17 cellular contexts compared by ENCODE assay signal in genomic region chr1:6982443-6982842, GRCh38.
A peak's percentile ranks its signal among the peaks of the same experiment; 100 is the strongest.
DNase-seq lines count a peak whose midpoint lies in the region; ATAC-seq and TF ChIP-seq lines count a peak whose summit lies in the region.
"Had no signal": no experiment of that assay in that cellular context is flagged by ENCODE, and none has a peak within 500 bp of the region (broad histone marks: within the 10 kb centered on the region; RNA-seq: fewer than 3 reads in every experiment).

No MANE protein-coding gene starts in this region.

- no peaks in the 10 kb centered on the region for H3K9me2 ChIP-seq in HCT116 (ENCODE audit: insufficient read depth)

- H4K8ac ChIP-seq in neuronal stem cell (ENCODE audit: low read depth, low read length): no peak overlapping the region

- no peak overlapping the region for H2BK15ac ChIP-seq in neuronal stem cell (ENCODE audit: low read length)

- no peak overlapping the region for H3K27ac Mint-ChIP-seq in activated T-cell treated with anti-CD3 and anti-CD28 coated beads, Interleukin-2, amount 50 U/mL, for 72 hours
- H3K27ac Mint-ChIP-seq in activated CD4-positive, alpha-beta T cell treated with anti-CD3 and anti-CD28 coated beads for 36 hours: no peak overlapping the region
- H3K27ac Mint-ChIP-seq: B cell; CD4-positive, alpha-beta T cell; CD8-positive, alpha-beta T cell had no signal

- no peak overlapping the region for H3K18ac ChIP-seq in neuronal stem cell (ENCODE audit: low read length)

- H2BK5ac ChIP-seq in neuronal stem cell (ENCODE audit: low read length): no peak overlapping the region

- H3K23ac ChIP-seq in neuronal stem cell (ENCODE audit: low read depth, low read length, poor library complexity): no peak overlapping the region

- H3K36me3 Mint-ChIP-seq in activated T-cell treated with anti-CD3 and anti-CD28 coated beads, Interleukin-2, amount 50 U/mL, for 72 hours (ENCODE audit: insufficient read depth in 2 of 2): no peaks in the 10 kb centered on the region
- H3K36me3 Mint-ChIP-seq in activated CD4-positive, alpha-beta T cell treated with anti-CD3 and anti-CD28 coated beads for 36 hours (ENCODE audit: low read depth): no peaks in the 10 kb centered on the region
- H3K36me3 Mint-ChIP-seq: CD8-positive, alpha-beta T cell had no signal

- H3K4me3 ChIP-seq in HCT116 (replicated peaks in 1 of 2; ENCODE audit: low read depth in 1 of 2, low read length in 2 of 2) (no peak overlapping the region), neuronal stem cell (ENCODE audit: low read length in 2 of 2) (no peak overlapping the region)
- H3K4me3 ChIP-seq: A549; BLaER1 treated with 17β-estradiol and CSF1 and Interleukin-3, amounts not matched to agents 10 nM and 100 nM had no signal

- H3K4me3 Mint-ChIP-seq in activated T-cell treated with anti-CD3 and anti-CD28 coated beads, Interleukin-2, amount 50 U/mL, for 72 hours: no peak overlapping the region
- no peak overlapping the region for H3K4me3 Mint-ChIP-seq in activated CD4-positive, alpha-beta T cell treated with anti-CD3 and anti-CD28 coated beads for 36 hours
- H3K4me3 Mint-ChIP-seq: B cell; CD4-positive, alpha-beta T cell; CD8-positive, alpha-beta T cell had no signal

- intact Hi-C loops in HCT116 (cut with micrococcal nuclease) (no loop called here), posterior vena cava (cut with DNase I) (no loop called here)
- intact Hi-C loops in activated CD4-positive, alpha-beta T cell treated with anti-CD3 and anti-CD28 coated beads for 36 hours (cut with DNase I, micrococcal nuclease): no loop called here

- no CpG with 5 or more reads among the region's 9 CpGs for WGBS in neuronal stem cell (ENCODE audit: extremely low coverage in 2 of 2, insufficient read length in 2 of 2, insufficient replicate concordance in 1 of 2), 2 donors

- no peak for TF ChIP-seq CTCF in HCT116 (IDR thresholded peaks at IDR 0.05 in 2 of 3, conservative IDR thresholded peaks at IDR 0.05 in 1 of 3; ENCODE audit: borderline replicate concordance in 1 of 3, insufficient read depth in 1 of 3, low read depth in 2 of 3, low read length in 2 of 3)

- H3K27me3 ChIP-seq in HCT116 (ENCODE audit: insufficient read depth, low read length) (no peaks in the 10 kb centered on the region), neuronal stem cell (ENCODE audit: control insufficient read depth in 3 of 3, insufficient read depth in 3 of 3, low read depth in 1 of 3, low read length in 3 of 3) (peaks cover 0 to 7% (median 0%) of the 10 kb centered on the region in 3 experiments)
- H3K27me3 ChIP-seq: BLaER1 treated with 17β-estradiol and CSF1 and Interleukin-3, amounts not matched to agents 10 nM and 100 nM had no signal

- peaks cover 0 to 8% of the 10 kb centered on the region in 2 experiments; a peak in 1 of 4 replicates for H3K4me1 ChIP-seq in HCT116 (ENCODE audit: control insufficient read depth in 1 of 2, insufficient read depth in 2 of 2, low read length in 2 of 2)
- H3K4me1 ChIP-seq in neuronal stem cell (ENCODE audit: control insufficient read depth in 2 of 2, insufficient read depth in 1 of 2, low read depth in 1 of 2, low read length in 2 of 2): peaks cover 0 to 8% of the 10 kb centered on the region in 2 donors
- H3K4me1 ChIP-seq: A549; BLaER1 treated with 17β-estradiol and CSF1 and Interleukin-3, amounts not matched to agents 10 nM and 100 nM; Caco-2 had no signal

- no peaks in the 10 kb centered on the region for H3K79me2 ChIP-seq in HCT116 (ENCODE audit: insufficient read depth, low read length)

- H2BK12ac ChIP-seq in neuronal stem cell (ENCODE audit: low read length): no peak overlapping the region

- peak overlapping the region; percentile 57 for H2AK5ac ChIP-seq in neuronal stem cell (ENCODE audit: low read depth, low read length)

- CTCF ChIA-PET in HCT116 (lab: Charles Lee): no interaction called here
- CTCF ChIA-PET in activated CD4-positive, alpha-beta T cell treated with anti-CD3 and anti-CD28 coated beads for 36 hours (lab: Charles Lee): no interaction called here

- no peaks in the 10 kb centered on the region for H3K79me1 ChIP-seq in neuronal stem cell (ENCODE audit: low read depth, low read length)

- POLR2A ChIA-PET in HCT116 (lab: Charles Lee): no interaction called here
- POLR2A ChIA-PET in activated CD4-positive, alpha-beta T cell treated with anti-CD3 and anti-CD28 coated beads for 36 hours (lab: Charles Lee): no interaction called here

- peak overlapping the region; percentile 14 for H3K4me2 ChIP-seq in HCT116 (ENCODE audit: low read length)
- no peak overlapping the region for H3K4me2 ChIP-seq in neuronal stem cell (ENCODE audit: insufficient read depth, low read length, poor library complexity, severe bottlenecking)
- H3K4me2 ChIP-seq: A549; BLaER1 treated with 17β-estradiol and CSF1 and Interleukin-3, amounts not matched to agents 10 nM and 100 nM had no signal

- H4K91ac ChIP-seq in neuronal stem cell (ENCODE audit: low read depth, low read length, poor library complexity): no peak overlapping the region

- H2AFZ ChIP-seq in HCT116 (ENCODE audit: low read depth, low read length, poor library complexity, severe bottlenecking) (no peak overlapping the region), neuronal stem cell (ENCODE audit: low read length) (no peak overlapping the region)

- H4K20me1 ChIP-seq in HCT116 (ENCODE audit: insufficient read depth): no peaks in the 10 kb centered on the region
- H4K20me1 ChIP-seq: BLaER1 treated with 17β-estradiol and CSF1 and Interleukin-3, amounts not matched to agents 10 nM and 100 nM had no signal

- H3K4me1 Mint-ChIP-seq in activated T-cell treated with anti-CD3 and anti-CD28 coated beads, Interleukin-2, amount 50 U/mL, for 72 hours (ENCODE audit: low read depth): no peaks in the 10 kb centered on the region
- H3K4me1 Mint-ChIP-seq in activated CD4-positive, alpha-beta T cell treated with anti-CD3 and anti-CD28 coated beads for 36 hours: no peaks in the 10 kb centered on the region
- H3K4me1 Mint-ChIP-seq: B cell had no signal

- DNase-seq in HCT116 (ENCODE audit: low read depth, low spot score) (no peak), neuronal stem cell (ENCODE audit: low spot score) (no peak), posterior vena cava (ENCODE audit: low spot score) (peak; percentile 24)
- DNase-seq in activated T-cell treated with anti-CD3 and anti-CD28 coated beads, Interleukin-2, amount 50 U/mL, for 72 hours: no peak
- no peak for DNase-seq in activated CD4-positive, alpha-beta T cell treated with anti-CD3 and anti-CD28 coated beads for 36 hours
- DNase-seq: AML-193; Caco-2; Calu3; CD8-positive, alpha-beta T cell; DMS79 treated with DMSO at 0.1 percent for 48 hours; GF-D8 had no signal

- no peak overlapping the region for H3K14ac ChIP-seq in neuronal stem cell (ENCODE audit: low read length)

- H3K36me3 ChIP-seq in HCT116 (ENCODE audit: control insufficient read depth in 1 of 2, insufficient read depth in 2 of 2, low read length in 2 of 2) (no peaks in the 10 kb centered on the region), neuronal stem cell (replicated peaks in 1 of 2; ENCODE audit: control insufficient read depth in 2 of 2, insufficient read depth in 2 of 2, low read length in 2 of 2) (no peaks in the 10 kb centered on the region)
- H3K36me3 ChIP-seq: BLaER1 treated with 17β-estradiol and CSF1 and Interleukin-3, amounts not matched to agents 10 nM and 100 nM had no signal

- no peak overlapping the region for H3K4ac ChIP-seq in neuronal stem cell (ENCODE audit: low read length)

- H3K9me3 ChIP-seq in HCT116 (ENCODE audit: control insufficient read depth in 1 of 2, insufficient read depth in 1 of 2, low read depth in 1 of 2, low read length in 2 of 2) (no peaks in the 10 kb centered on the region), neuronal stem cell (replicated peaks in 1 of 2; ENCODE audit: control insufficient read depth in 2 of 2, insufficient read depth in 1 of 2, low read depth in 1 of 2, low read length in 2 of 2) (no peaks in the 10 kb centered on the region)
- H3K9me3 ChIP-seq: A549, Caco-2 had no signal

- RAD21 ChIA-PET in HCT116 (lab: Charles Lee; ENCODE audit: low non-redundant PET in 1 of 2, low total read pairs in 2 of 2, uncharacterized antibody in 2 of 2, unreplicated experiment in 2 of 2): no interaction called here

- H3K9me3 Mint-ChIP-seq in activated T-cell treated with anti-CD3 and anti-CD28 coated beads, Interleukin-2, amount 50 U/mL, for 72 hours: no peaks in the 10 kb centered on the region
- no peaks in the 10 kb centered on the region for H3K9me3 Mint-ChIP-seq in activated CD4-positive, alpha-beta T cell treated with anti-CD3 and anti-CD28 coated beads for 36 hours (ENCODE audit: low read depth)
- H3K9me3 Mint-ChIP-seq: CD4-positive, alpha-beta T cell; CD8-positive, alpha-beta T cell had no signal

- TF ChIP-seq POLR2A in HCT116 (IDR thresholded peaks at IDR 0.05; ENCODE audit: borderline replicate concordance, extremely low read depth, insufficient read depth, insufficient read length): no peak

- no peak for ATAC-seq in HCT116
- no peak for ATAC-seq in activated T-cell treated with anti-CD3 and anti-CD28 coated beads, Interleukin-2, amount 50 U/mL, for 72 hours (replicated peaks in 1 of 2)
- ATAC-seq in activated CD4-positive, alpha-beta T cell treated with anti-CD3 and anti-CD28 coated beads for 36 hours: no peak
- ATAC-seq: A549; CD8-positive, alpha-beta T cell had no signal

- no peaks in the 10 kb centered on the region for H3K27me3 Mint-ChIP-seq in activated T-cell treated with anti-CD3 and anti-CD28 coated beads, Interleukin-2, amount 50 U/mL, for 72 hours (ENCODE audit: low read depth)
- H3K27me3 Mint-ChIP-seq in activated CD4-positive, alpha-beta T cell treated with anti-CD3 and anti-CD28 coated beads for 36 hours: peaks cover 2% of the 10 kb centered on the region
- H3K27me3 Mint-ChIP-seq: B cell; CD4-positive, alpha-beta T cell had no signal

- H3K9ac ChIP-seq in HCT116 (ENCODE audit: low read length) (no peak overlapping the region), neuronal stem cell (ENCODE audit: low read depth, low read length, poor library complexity) (no peak overlapping the region)
- H3K9ac ChIP-seq: BLaER1 treated with 17β-estradiol and CSF1 and Interleukin-3, amounts not matched to agents 10 nM and 100 nM had no signal

- TF ChIP-seq RAD21 in HCT116 (IDR thresholded peaks at IDR 0.05; ENCODE audit: low read depth): no peak

- no TSS peak for BruUV-seq in HCT116 (replicated peaks; lab: Mats Ljungman, UMichigan)

- H2BK120ac ChIP-seq in neuronal stem cell (ENCODE audit: low read depth, low read length): no peak overlapping the region

- H3K27ac ChIP-seq in HCT116 (ENCODE audit: low read depth, low read length): no peak overlapping the region
- H3K27ac ChIP-seq in neuronal stem cell (replicated peaks; ENCODE audit: low read length): no peak overlapping the region
- H3K27ac ChIP-seq: 22Rv1; A549; BLaER1 treated with 17β-estradiol and CSF1 and Interleukin-3, amounts not matched to agents 10 nM and 100 nM; C4-2B had no signal

TF ChIP-seq in HCT116, 20 proteins besides CTCF, POLR2A, EP300 and RAD21 (continues in another document):
- TF ChIP-seq CBX3 (IDR thresholded peaks at IDR 0.05; ENCODE audit: low read depth): no peak
- no peak for TF ChIP-seq ELF1 (IDR thresholded peaks at IDR 0.05; ENCODE audit: borderline replicate concordance, low read depth)
- TF ChIP-seq EZH2 (IDR thresholded peaks at IDR 0.05): no peak
- no peak for TF ChIP-seq JUND (IDR thresholded peaks at IDR 0.05)
- TF ChIP-seq ZNF274 (IDR thresholded peaks at IDR 0.05; ENCODE audit: low read depth, low read length): no peak
- no peak for TF ChIP-seq POLR2AphosphoS5 (IDR thresholded peaks at IDR 0.05; ENCODE audit: low read depth, low read length)
- TF ChIP-seq EGR1 (IDR thresholded peaks at IDR 0.05; ENCODE audit: low read depth): no peak
